In genomic region chr16:19094542-19095365, GRCh38 we compare ENCODE assay signal across 1 cellular context.
TF ChIP-seq lines count a peak whose summit lies in the region.

No MANE protein-coding gene starts in this region.

TF ChIP-seq in HepG2, 621 proteins besides CTCF, POLR2A, EP300 and RAD21 (continued from another document and continues in another):
- TF ChIP-seq, protein P1, sequence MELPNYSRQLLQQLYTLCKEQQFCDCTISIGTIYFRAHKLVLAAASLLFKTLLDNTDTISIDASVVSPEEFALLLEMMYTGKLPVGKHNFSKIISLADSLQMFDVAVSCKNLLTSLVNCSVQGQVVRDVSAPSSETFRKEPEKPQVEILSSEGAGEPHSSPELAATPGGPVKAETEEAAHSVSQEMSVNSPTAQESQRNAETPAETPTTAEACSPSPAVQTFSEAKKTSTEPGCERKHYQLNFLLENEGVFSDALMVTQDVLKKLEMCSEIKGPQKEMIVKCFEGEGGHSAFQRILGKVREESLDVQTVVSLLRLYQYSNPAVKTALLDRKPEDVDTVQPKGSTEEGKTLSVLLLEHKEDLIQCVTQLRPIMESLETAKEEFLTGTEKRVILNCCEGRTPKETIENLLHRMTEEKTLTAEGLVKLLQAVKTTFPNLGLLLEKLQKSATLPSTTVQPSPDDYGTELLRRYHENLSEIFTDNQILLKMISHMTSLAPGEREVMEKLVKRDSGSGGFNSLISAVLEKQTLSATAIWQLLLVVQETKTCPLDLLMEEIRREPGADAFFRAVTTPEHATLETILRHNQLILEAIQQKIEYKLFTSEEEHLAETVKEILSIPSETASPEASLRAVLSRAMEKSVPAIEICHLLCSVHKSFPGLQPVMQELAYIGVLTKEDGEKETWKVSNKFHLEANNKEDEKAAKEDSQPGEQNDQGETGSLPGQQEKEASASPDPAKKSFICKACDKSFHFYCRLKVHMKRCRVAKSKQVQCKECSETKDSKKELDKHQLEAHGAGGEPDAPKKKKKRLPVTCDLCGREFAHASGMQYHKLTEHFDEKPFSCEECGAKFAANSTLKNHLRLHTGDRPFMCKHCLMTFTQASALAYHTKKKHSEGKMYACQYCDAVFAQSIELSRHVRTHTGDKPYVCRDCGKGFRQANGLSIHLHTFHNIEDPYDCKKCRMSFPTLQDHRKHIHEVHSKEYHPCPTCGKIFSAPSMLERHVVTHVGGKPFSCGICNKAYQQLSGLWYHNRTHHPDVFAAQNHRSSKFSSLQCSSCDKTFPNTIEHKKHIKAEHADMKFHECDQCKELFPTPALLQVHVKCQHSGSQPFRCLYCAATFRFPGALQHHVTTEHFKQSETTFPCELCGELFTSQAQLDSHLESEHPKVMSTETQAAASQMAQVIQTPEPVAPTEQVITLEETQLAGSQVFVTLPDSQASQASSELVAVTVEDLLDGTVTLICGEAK (IDR thresholded peaks at IDR 0.05) = no peak
- TF ChIP-seq, protein P1 (CRISPR knock-in tag; IDR thresholded peaks at IDR 0.05) = no peak; the same call in 1 of the 2 replicates
- no peak; the same call in 1 of the 2 replicates for TF ChIP-seq ZFY (CRISPR knock-in tag; IDR thresholded peaks at IDR 0.05)
- TF ChIP-seq RFX5 (IDR thresholded peaks at IDR 0.05; ENCODE audit: low read depth, low read length) = no peak
- TF ChIP-seq, protein P2, sequence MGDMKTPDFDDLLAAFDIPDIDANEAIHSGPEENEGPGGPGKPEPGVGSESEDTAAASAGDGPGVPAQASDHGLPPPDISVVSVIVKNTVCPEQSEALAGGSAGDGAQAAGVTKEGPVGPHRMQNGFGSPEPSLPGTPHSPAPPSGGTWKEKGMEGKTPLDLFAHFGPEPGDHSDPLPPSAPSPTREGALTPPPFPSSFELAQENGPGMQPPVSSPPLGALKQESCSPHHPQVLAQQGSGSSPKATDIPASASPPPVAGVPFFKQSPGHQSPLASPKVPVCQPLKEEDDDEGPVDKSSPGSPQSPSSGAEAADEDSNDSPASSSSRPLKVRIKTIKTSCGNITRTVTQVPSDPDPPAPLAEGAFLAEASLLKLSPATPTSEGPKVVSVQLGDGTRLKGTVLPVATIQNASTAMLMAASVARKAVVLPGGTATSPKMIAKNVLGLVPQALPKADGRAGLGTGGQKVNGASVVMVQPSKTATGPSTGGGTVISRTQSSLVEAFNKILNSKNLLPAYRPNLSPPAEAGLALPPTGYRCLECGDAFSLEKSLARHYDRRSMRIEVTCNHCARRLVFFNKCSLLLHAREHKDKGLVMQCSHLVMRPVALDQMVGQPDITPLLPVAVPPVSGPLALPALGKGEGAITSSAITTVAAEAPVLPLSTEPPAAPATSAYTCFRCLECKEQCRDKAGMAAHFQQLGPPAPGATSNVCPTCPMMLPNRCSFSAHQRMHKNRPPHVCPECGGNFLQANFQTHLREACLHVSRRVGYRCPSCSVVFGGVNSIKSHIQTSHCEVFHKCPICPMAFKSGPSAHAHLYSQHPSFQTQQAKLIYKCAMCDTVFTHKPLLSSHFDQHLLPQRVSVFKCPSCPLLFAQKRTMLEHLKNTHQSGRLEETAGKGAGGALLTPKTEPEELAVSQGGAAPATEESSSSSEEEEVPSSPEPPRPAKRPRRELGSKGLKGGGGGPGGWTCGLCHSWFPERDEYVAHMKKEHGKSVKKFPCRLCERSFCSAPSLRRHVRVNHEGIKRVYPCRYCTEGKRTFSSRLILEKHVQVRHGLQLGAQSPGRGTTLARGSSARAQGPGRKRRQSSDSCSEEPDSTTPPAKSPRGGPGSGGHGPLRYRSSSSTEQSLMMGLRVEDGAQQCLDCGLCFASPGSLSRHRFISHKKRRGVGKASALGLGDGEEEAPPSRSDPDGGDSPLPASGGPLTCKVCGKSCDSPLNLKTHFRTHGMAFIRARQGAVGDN (CRISPR knock-in tag; IDR thresholded peaks at IDR 0.05) = no peak
- TF ChIP-seq, protein P3, sequence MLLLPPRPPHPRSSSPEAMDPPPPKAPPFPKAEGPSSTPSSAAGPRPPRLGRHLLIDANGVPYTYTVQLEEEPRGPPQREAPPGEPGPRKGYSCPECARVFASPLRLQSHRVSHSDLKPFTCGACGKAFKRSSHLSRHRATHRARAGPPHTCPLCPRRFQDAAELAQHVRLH (CRISPR knock-in tag; IDR thresholded peaks at IDR 0.05; ENCODE audit: borderline replicate concordance, low read depth) = no peak
- TF ChIP-seq AGO2 (optimal IDR thresholded peaks at IDR 0.05; ENCODE audit: low read depth, low read length) = no peak
- TF ChIP-seq ZFP37 (CRISPR knock-in tag; IDR thresholded peaks at IDR 0.05; ENCODE audit: borderline replicate concordance) = no peak
- TF ChIP-seq, protein P4, sequence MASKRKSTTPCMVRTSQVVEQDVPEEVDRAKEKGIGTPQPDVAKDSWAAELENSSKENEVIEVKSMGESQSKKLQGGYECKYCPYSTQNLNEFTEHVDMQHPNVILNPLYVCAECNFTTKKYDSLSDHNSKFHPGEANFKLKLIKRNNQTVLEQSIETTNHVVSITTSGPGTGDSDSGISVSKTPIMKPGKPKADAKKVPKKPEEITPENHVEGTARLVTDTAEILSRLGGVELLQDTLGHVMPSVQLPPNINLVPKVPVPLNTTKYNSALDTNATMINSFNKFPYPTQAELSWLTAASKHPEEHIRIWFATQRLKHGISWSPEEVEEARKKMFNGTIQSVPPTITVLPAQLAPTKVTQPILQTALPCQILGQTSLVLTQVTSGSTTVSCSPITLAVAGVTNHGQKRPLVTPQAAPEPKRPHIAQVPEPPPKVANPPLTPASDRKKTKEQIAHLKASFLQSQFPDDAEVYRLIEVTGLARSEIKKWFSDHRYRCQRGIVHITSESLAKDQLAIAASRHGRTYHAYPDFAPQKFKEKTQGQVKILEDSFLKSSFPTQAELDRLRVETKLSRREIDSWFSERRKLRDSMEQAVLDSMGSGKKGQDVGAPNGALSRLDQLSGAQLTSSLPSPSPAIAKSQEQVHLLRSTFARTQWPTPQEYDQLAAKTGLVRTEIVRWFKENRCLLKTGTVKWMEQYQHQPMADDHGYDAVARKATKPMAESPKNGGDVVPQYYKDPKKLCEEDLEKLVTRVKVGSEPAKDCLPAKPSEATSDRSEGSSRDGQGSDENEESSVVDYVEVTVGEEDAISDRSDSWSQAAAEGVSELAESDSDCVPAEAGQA (IDR thresholded peaks at IDR 0.05; ENCODE audit: low read depth) = no peak
- TF ChIP-seq, protein P4 (CRISPR knock-in tag; IDR thresholded peaks at IDR 0.05; ENCODE audit: borderline replicate concordance) = no peak
- TF ChIP-seq ZNF674 (CRISPR knock-in tag; IDR thresholded peaks at IDR 0.05; ENCODE audit: low read depth) = no peak
- TF ChIP-seq ZNF609 (CRISPR knock-in tag; IDR thresholded peaks at IDR 0.05; ENCODE audit: borderline replicate concordance) = no peak
- no peak for TF ChIP-seq NCOA2 (CRISPR knock-in tag; IDR thresholded peaks at IDR 0.05)
- no peak for TF ChIP-seq ZNF605 (CRISPR knock-in tag; IDR thresholded peaks at IDR 0.05)
- TF ChIP-seq KMT2B (CRISPR knock-in tag; IDR thresholded peaks at IDR 0.05) = no peak
- TF ChIP-seq YEATS2 (CRISPR knock-in tag; IDR thresholded peaks at IDR 0.05; ENCODE audit: borderline replicate concordance) = no peak
- no peak for TF ChIP-seq TBP (CRISPR knock-in tag; IDR thresholded peaks at IDR 0.05)
- peak; percentile 57; the same call in 1 of the 2 replicates for TF ChIP-seq ARNT2 (CRISPR knock-in tag; IDR thresholded peaks at IDR 0.05; ENCODE audit: low read depth)
- no peak for TF ChIP-seq MIER3 (CRISPR knock-in tag; IDR thresholded peaks at IDR 0.05; ENCODE audit: borderline replicate concordance)
- TF ChIP-seq ATF7-NPFF (CRISPR knock-in tag; IDR thresholded peaks at IDR 0.05; ENCODE audit: low read depth) = no peak; the same call in 1 of the 2 replicates
- no peak for TF ChIP-seq RBM22 (optimal IDR thresholded peaks at IDR 0.05; ENCODE audit: low read length)
- TF ChIP-seq, protein P5, sequence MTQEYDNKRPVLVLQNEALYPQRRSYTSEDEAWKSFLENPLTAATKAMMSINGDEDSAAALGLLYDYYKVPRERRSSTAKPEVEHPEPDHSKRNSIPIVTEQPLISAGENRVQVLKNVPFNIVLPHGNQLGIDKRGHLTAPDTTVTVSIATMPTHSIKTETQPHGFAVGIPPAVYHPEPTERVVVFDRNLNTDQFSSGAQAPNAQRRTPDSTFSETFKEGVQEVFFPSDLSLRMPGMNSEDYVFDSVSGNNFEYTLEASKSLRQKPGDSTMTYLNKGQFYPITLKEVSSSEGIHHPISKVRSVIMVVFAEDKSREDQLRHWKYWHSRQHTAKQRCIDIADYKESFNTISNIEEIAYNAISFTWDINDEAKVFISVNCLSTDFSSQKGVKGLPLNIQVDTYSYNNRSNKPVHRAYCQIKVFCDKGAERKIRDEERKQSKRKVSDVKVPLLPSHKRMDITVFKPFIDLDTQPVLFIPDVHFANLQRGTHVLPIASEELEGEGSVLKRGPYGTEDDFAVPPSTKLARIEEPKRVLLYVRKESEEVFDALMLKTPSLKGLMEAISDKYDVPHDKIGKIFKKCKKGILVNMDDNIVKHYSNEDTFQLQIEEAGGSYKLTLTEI (CRISPR knock-in tag; conservative IDR thresholded peaks at IDR 0.05) = no peak
- no peak for TF ChIP-seq ZNF326 (CRISPR knock-in tag; IDR thresholded peaks at IDR 0.05; ENCODE audit: borderline replicate concordance)
